ENCODE assay signal across 15 cellular contexts in the genomic region with DNA sequence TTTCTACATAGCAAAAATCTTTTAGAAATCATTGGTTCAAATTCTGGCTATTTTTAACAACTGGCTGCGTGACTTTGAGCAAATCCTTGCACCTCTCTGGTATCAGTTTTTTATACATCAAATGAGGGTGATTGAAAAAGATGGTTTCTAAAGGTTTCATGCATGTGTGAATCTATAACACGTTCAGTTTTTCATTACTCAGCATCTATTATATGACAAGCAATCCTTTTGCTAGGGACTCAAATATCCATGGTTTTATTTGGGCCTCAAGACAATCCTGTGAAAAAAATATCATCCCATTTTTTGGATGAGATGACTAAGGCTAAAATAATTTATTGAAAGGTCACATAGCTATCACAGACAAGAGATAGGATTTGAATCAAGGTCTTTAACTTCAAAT. TPM values are rescaled to one million over a fixed set of nuclear protein-coding genes. Genes with fewer than 3 reads are reported as not detected.
A peak's percentile ranks its signal among the peaks of the same experiment; 100 is the strongest.
DNase-seq lines count a peak whose midpoint lies in the region; ATAC-seq and TF ChIP-seq lines count a peak whose summit lies in the region.
"Had no signal": no experiment of that assay in that cellular context is flagged by ENCODE, and none has a peak within 500 bp of the region (broad histone marks: within the 10 kb centered on the region; RNA-seq: fewer than 3 reads in every experiment).

No MANE protein-coding gene starts in this region.

- H3K23ac ChIP-seq in mesenchymal stem cell (ENCODE audit: low read length in 2 of 2) = no peak overlapping the region

- intact Hi-C loops in colonic mucosa (cut with DNase I) = no loop called here
- intact Hi-C loops in stomach (cut with DNase I; ENCODE audit: low total_unique reads) = no loop called here

- no peaks in the 10 kb centered on the region for H3K4me1 Mint-ChIP-seq in activated naive CD8-positive, alpha-beta T cell treated with anti-CD3 and anti-CD28 coated beads, Interleukin-2, amount 50 U/mL, for 24 hours
- H3K4me1 Mint-ChIP-seq in T-helper 2 cell treated with Interferon-gamma antibody and Interleukin-4, amounts not matched to agents 5 μg/mL and 100 μg/mL, for 36 hours (ENCODE audit: low read depth) = no peaks in the 10 kb centered on the region

- H3K27me3 ChIP-seq in GM23248 (replicated peaks; ENCODE audit: insufficient read depth) (no peaks in the 10 kb centered on the region), colonic mucosa (no peaks in the 10 kb centered on the region), mesenchymal stem cell (ENCODE audit: control insufficient read depth in 1 of 2, insufficient read depth in 1 of 2, low read length in 2 of 2) (peaks cover 0 to 4% of the 10 kb centered on the region in 2 experiments), stomach (no peaks in the 10 kb centered on the region)

- no peak for ATAC-seq in activated naive CD8-positive, alpha-beta T cell treated with anti-CD3 and anti-CD28 coated beads, Interleukin-2, amount 50 U/mL, for 24 hours
- ATAC-seq: mucosa of descending colon had no signal

- H3K4me2 ChIP-seq in GM23248 (ENCODE audit: unreplicated experiment) = peak overlapping the region; percentile 78
- no peak overlapping the region for H3K4me2 ChIP-seq in mesenchymal stem cell (ENCODE audit: low read length, poor library complexity, severe bottlenecking)

- H3K4ac ChIP-seq in mesenchymal stem cell (ENCODE audit: low read depth in 1 of 2, low read length in 2 of 2) = no peak overlapping the region

- H3K79me1 ChIP-seq in mesenchymal stem cell (replicated peaks; ENCODE audit: low read length, poor library complexity, severe bottlenecking) = no peaks in the 10 kb centered on the region

- no peaks in the 10 kb centered on the region for H3K9me3 Mint-ChIP-seq in activated naive CD8-positive, alpha-beta T cell treated with anti-CD3 and anti-CD28 coated beads, Interleukin-2, amount 50 U/mL, for 24 hours
- no peaks in the 10 kb centered on the region for H3K9me3 Mint-ChIP-seq in T-helper 2 cell treated with Interferon-gamma antibody and Interleukin-4, amounts not matched to agents 5 μg/mL and 100 μg/mL, for 36 hours

- H3K9me2 ChIP-seq in GM23248 (ENCODE audit: insufficient read depth) = no peaks in the 10 kb centered on the region

- no peak overlapping the region for H2BK120ac ChIP-seq in mesenchymal stem cell (ENCODE audit: low read depth, low read length)

- TF ChIP-seq EP300 in stomach (IDR thresholded peaks at IDR 0.05) = no peak

- TF ChIP-seq CTCF in colonic mucosa (IDR thresholded peaks at IDR 0.05) (no peak), stomach (IDR thresholded peaks at IDR 0.05) (no peak)

- DNase-seq in GM23248 (no peak), colonic mucosa (no peak), mesenchymal stem cell (no peak), stomach (no peak), NCI-H82 (lab: John Stamatoyannopoulos, UW) (no peak)
- DNase-seq in activated naive CD8-positive, alpha-beta T cell treated with anti-CD3 and anti-CD28 coated beads, Interleukin-2, amount 50 U/mL, for 24 hours = no peak
- DNase-seq in stimulated activated CD4-positive, alpha-beta T cell treated with anti-CD3 and anti-CD28 coated beads, Interleukin-1b, Interleukin-23, amount 100 ng/mL, for 48 hours = no peak
- DNase-seq in T-helper 2 cell treated with Interferon-gamma antibody and Interleukin-4, amounts not matched to agents 5 μg/mL and 100 μg/mL, for 36 hours (ENCODE audit: low spot score) = no peak
- DNase-seq: activated CD4-positive, alpha-beta T cell treated with anti-CD3 and anti-CD28 coated beads for 4 hours; activated T-cell treated with anti-CD3 and anti-CD28 coated beads, Interleukin-2, amount 50 U/mL, for 48 hours; mucosa of descending colon; NCI-H1105; NCI-H345 had no signal

- H3K27ac Mint-ChIP-seq in activated naive CD8-positive, alpha-beta T cell treated with anti-CD3 and anti-CD28 coated beads, Interleukin-2, amount 50 U/mL, for 24 hours = no peak overlapping the region
- no peak overlapping the region for H3K27ac Mint-ChIP-seq in T-helper 2 cell treated with Interferon-gamma antibody and Interleukin-4, amounts not matched to agents 5 μg/mL and 100 μg/mL, for 36 hours

- no peaks in the 10 kb centered on the region for H3K36me3 Mint-ChIP-seq in activated naive CD8-positive, alpha-beta T cell treated with anti-CD3 and anti-CD28 coated beads, Interleukin-2, amount 50 U/mL, for 24 hours (ENCODE audit: low read depth)
- H3K36me3 Mint-ChIP-seq in T-helper 2 cell treated with Interferon-gamma antibody and Interleukin-4, amounts not matched to agents 5 μg/mL and 100 μg/mL, for 36 hours (ENCODE audit: low read depth) = no peaks in the 10 kb centered on the region

- H4K20me1 ChIP-seq in GM23248 (ENCODE audit: insufficient read depth) = no peaks in the 10 kb centered on the region

- H3K14ac ChIP-seq in mesenchymal stem cell (ENCODE audit: low read length in 2 of 2) = no peak overlapping the region

- H4K8ac ChIP-seq in mesenchymal stem cell (ENCODE audit: low read length) = no peak overlapping the region

- no peak overlapping the region for H3K4me3 Mint-ChIP-seq in activated naive CD8-positive, alpha-beta T cell treated with anti-CD3 and anti-CD28 coated beads, Interleukin-2, amount 50 U/mL, for 24 hours
- no peak overlapping the region for H3K4me3 Mint-ChIP-seq in T-helper 2 cell treated with Interferon-gamma antibody and Interleukin-4, amounts not matched to agents 5 μg/mL and 100 μg/mL, for 36 hours

- no peak overlapping the region for H2BK12ac ChIP-seq in mesenchymal stem cell (ENCODE audit: low read length in 2 of 2)

- H2BK5ac ChIP-seq in mesenchymal stem cell (ENCODE audit: low read depth, low read length, poor library complexity, severe bottlenecking) = no peak overlapping the region

- WGBS in GM23248 (ENCODE audit: low coverage in 1 of 2, low lambda C conversion rate in 2 of 2, missing lambda C conversion rate in 2 of 2), 2 experiments = 2 to 11% methylated on average over 2 of the region's 2 CpGs
- WGBS in mesenchymal stem cell = no CpG with 5 or more reads among the region's 2 CpGs
- WGBS in stomach, 5 donors = 23 to 49% (median 33%) methylated on average over 2 of the region's 2 CpGs

- no peak overlapping the region for H2AK5ac ChIP-seq in mesenchymal stem cell (ENCODE audit: low read length, severe bottlenecking)

- H3K18ac ChIP-seq in mesenchymal stem cell (ENCODE audit: low read depth in 1 of 2, low read length in 2 of 2) = no peak overlapping the region

- no peaks in the 10 kb centered on the region for H3K9me3 ChIP-seq in GM23248 (ENCODE audit: low read depth)
- no peaks in the 10 kb centered on the region for H3K9me3 ChIP-seq in colonic mucosa
- H3K9me3 ChIP-seq in mesenchymal stem cell (ENCODE audit: control insufficient read depth, low read length) = no peaks in the 10 kb centered on the region
- H3K9me3 ChIP-seq in stomach = no peaks in the 10 kb centered on the region
- H3K9me3 ChIP-seq: mucosa of descending colon had no signal

- no peak overlapping the region for H4K91ac ChIP-seq in mesenchymal stem cell (ENCODE audit: low read length)

- peaks cover 11% of the 10 kb centered on the region; the same call in 1 of the 2 replicates for H3K79me2 ChIP-seq in GM23248 (ENCODE audit: insufficient read depth)

- H3K27me3 Mint-ChIP-seq in activated naive CD8-positive, alpha-beta T cell treated with anti-CD3 and anti-CD28 coated beads, Interleukin-2, amount 50 U/mL, for 24 hours = no peaks in the 10 kb centered on the region
- no peaks in the 10 kb centered on the region for H3K27me3 Mint-ChIP-seq in T-helper 2 cell treated with Interferon-gamma antibody and Interleukin-4, amounts not matched to agents 5 μg/mL and 100 μg/mL, for 36 hours (ENCODE audit: low read depth)

- in situ Hi-C loops in GM23248 (cut with MboI) = loop anchor here (25.0 kb wide), 1 partner anchor 603 kb away; no protein-coding TSS in a partner anchor

- H3K27ac ChIP-seq in GM23248 (peak overlapping the region; percentile 41; the same call in 1 of the 2 replicates), colonic mucosa (peak overlapping the region; percentile 84), mesenchymal stem cell (ENCODE audit: low read length, poor library complexity, severe bottlenecking) (no peak overlapping the region), stomach (peak overlapping the region in 1 of 5 donors; percentile 13)

- H3K4me3 ChIP-seq in GM23248 (peak overlapping the region; percentile 71), colonic mucosa (peak overlapping the region; percentile 21), mesenchymal stem cell (ENCODE audit: insufficient read depth in 1 of 2, low read depth in 1 of 2, low read length in 2 of 2) (peak overlapping the region in 1 of 2 experiments; percentile 81), stomach (peak overlapping the region; percentile 23 to 35 (median 29))

- H2AFZ ChIP-seq in GM23248 = peak overlapping the region; percentile 87; the same call in 1 of the 2 replicates
- H2AFZ ChIP-seq in mesenchymal stem cell (ENCODE audit: low read depth, low read length) = no peak overlapping the region

- peaks cover 11% of the 10 kb centered on the region; the same call in 1 of the 2 replicates for H3F3A ChIP-seq in GM23248 (ENCODE audit: insufficient read depth)

- H3K9ac ChIP-seq in GM23248 (peak overlapping the region; percentile 67), colonic mucosa (ENCODE audit: low read depth in 2 of 2, low read length in 2 of 2) (peak overlapping the region in 1 of 2 donors; percentile 38), mesenchymal stem cell (ENCODE audit: low read length) (peak overlapping the region; percentile 84)

- H3K4me1 ChIP-seq in GM23248 (ENCODE audit: insufficient read depth) (peaks cover 11% of the 10 kb centered on the region), colonic mucosa (no peaks in the 10 kb centered on the region), mesenchymal stem cell (ENCODE audit: control insufficient read depth, insufficient read depth, low read depth, low read length) (no peaks in the 10 kb centered on the region), stomach (peaks cover 0 to 4% (median 0%) of the 10 kb centered on the region in 4 donors)

- no peak overlapping the region for H2BK15ac ChIP-seq in mesenchymal stem cell (ENCODE audit: low read depth, poor library complexity, severe bottlenecking)

- no peak for TF ChIP-seq POLR2A in stomach (IDR thresholded peaks at IDR 0.05)

- no peaks in the 10 kb centered on the region for H3K36me3 ChIP-seq in GM23248 (ENCODE audit: low read depth)
- H3K36me3 ChIP-seq in colonic mucosa = no peaks in the 10 kb centered on the region
- H3K36me3 ChIP-seq in mesenchymal stem cell (ENCODE audit: control insufficient read depth in 1 of 2, insufficient read depth in 2 of 2, low read depth in 1 of 2, low read length in 2 of 2) = no peaks in the 10 kb centered on the region
- H3K36me3 ChIP-seq in stomach = no peaks in the 10 kb centered on the region

RNA-seq across cellular contexts. Expression of a gene that starts 0.9 kb away (rescaled TPM):
- 28.2 and 42.4 TPM in 2 replicates for total RNA-seq in GM23248 (2014; rRNA removed; shearing (Covaris generic))
- polyA plus RNA-seq in GM23248 (2016; fragmentation: Nextera tagmentation; extraction: Ambion mirVana) = 14.3 and 15.2 TPM in 2 replicates
- total RNA-seq in colonic mucosa = 100 to 1,000 TPM; 143 to 236 TPM
- polyA plus RNA-seq in mesenchymal stem cell (2013, experiment 1 of 2) = 28.3 TPM
- 26.6 TPM for polyA plus RNA-seq in mesenchymal stem cell (2013, experiment 2 of 2)
- 10 to 100 TPM; 11.4 to 94.7 (median 16.5) TPM for total RNA-seq in stomach
- polyA plus RNA-seq in stomach = 1 to 10 TPM in 2 of 3 donors, under 1 TPM in 1; 0.93 to 3.4 (median 3.2) TPM
- total RNA-seq: G401, OCI-LY7 had no signal
